In genomic region chr14:33806905-33807304, GRCh38 we compare ENCODE assay signal across 1 cellular context.
TF ChIP-seq lines count a peak whose summit lies in the region.

No MANE protein-coding gene starts in this region.

TF ChIP-seq in K562, 482 proteins besides CTCF, POLR2A, EP300 and RAD21 (continued from another document):
- TF ChIP-seq, protein P1, sequence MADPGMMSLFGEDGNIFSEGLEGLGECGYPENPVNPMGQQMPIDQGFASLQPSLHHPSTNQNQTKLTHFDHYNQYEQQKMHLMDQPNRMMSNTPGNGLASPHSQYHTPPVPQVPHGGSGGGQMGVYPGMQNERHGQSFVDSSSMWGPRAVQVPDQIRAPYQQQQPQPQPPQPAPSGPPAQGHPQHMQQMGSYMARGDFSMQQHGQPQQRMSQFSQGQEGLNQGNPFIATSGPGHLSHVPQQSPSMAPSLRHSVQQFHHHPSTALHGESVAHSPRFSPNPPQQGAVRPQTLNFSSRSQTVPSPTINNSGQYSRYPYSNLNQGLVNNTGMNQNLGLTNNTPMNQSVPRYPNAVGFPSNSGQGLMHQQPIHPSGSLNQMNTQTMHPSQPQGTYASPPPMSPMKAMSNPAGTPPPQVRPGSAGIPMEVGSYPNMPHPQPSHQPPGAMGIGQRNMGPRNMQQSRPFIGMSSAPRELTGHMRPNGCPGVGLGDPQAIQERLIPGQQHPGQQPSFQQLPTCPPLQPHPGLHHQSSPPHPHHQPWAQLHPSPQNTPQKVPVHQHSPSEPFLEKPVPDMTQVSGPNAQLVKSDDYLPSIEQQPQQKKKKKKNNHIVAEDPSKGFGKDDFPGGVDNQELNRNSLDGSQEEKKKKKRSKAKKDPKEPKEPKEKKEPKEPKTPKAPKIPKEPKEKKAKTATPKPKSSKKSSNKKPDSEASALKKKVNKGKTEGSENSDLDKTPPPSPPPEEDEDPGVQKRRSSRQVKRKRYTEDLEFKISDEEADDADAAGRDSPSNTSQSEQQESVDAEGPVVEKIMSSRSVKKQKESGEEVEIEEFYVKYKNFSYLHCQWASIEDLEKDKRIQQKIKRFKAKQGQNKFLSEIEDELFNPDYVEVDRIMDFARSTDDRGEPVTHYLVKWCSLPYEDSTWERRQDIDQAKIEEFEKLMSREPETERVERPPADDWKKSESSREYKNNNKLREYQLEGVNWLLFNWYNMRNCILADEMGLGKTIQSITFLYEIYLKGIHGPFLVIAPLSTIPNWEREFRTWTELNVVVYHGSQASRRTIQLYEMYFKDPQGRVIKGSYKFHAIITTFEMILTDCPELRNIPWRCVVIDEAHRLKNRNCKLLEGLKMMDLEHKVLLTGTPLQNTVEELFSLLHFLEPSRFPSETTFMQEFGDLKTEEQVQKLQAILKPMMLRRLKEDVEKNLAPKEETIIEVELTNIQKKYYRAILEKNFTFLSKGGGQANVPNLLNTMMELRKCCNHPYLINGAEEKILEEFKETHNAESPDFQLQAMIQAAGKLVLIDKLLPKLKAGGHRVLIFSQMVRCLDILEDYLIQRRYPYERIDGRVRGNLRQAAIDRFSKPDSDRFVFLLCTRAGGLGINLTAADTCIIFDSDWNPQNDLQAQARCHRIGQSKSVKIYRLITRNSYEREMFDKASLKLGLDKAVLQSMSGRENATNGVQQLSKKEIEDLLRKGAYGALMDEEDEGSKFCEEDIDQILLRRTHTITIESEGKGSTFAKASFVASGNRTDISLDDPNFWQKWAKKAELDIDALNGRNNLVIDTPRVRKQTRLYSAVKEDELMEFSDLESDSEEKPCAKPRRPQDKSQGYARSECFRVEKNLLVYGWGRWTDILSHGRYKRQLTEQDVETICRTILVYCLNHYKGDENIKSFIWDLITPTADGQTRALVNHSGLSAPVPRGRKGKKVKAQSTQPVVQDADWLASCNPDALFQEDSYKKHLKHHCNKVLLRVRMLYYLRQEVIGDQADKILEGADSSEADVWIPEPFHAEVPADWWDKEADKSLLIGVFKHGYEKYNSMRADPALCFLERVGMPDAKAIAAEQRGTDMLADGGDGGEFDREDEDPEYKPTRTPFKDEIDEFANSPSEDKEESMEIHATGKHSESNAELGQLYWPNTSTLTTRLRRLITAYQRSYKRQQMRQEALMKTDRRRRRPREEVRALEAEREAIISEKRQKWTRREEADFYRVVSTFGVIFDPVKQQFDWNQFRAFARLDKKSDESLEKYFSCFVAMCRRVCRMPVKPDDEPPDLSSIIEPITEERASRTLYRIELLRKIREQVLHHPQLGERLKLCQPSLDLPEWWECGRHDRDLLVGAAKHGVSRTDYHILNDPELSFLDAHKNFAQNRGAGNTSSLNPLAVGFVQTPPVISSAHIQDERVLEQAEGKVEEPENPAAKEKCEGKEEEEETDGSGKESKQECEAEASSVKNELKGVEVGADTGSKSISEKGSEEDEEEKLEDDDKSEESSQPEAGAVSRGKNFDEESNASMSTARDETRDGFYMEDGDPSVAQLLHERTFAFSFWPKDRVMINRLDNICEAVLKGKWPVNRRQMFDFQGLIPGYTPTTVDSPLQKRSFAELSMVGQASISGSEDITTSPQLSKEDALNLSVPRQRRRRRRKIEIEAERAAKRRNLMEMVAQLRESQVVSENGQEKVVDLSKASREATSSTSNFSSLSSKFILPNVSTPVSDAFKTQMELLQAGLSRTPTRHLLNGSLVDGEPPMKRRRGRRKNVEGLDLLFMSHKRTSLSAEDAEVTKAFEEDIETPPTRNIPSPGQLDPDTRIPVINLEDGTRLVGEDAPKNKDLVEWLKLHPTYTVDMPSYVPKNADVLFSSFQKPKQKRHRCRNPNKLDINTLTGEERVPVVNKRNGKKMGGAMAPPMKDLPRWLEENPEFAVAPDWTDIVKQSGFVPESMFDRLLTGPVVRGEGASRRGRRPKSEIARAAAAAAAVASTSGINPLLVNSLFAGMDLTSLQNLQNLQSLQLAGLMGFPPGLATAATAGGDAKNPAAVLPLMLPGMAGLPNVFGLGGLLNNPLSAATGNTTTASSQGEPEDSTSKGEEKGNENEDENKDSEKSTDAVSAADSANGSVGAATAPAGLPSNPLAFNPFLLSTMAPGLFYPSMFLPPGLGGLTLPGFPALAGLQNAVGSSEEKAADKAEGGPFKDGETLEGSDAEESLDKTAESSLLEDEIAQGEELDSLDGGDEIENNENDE (IDR thresholded peaks at IDR 0.05; ENCODE audit: low read depth, low read length): no peak
- TF ChIP-seq ZNF311 (CRISPR knock-in tag; IDR thresholded peaks at IDR 0.05): no peak
- TF ChIP-seq ZNF274 (IDR thresholded peaks at IDR 0.05; ENCODE audit: borderline replicate concordance, low read depth, low read length): no peak
- TF ChIP-seq THRAP3 (IDR thresholded peaks at IDR 0.05; ENCODE audit: borderline replicate concordance): no peak
- TF ChIP-seq DIDO1 (tag; IDR thresholded peaks at IDR 0.05; ENCODE audit: low read depth): no peak
- TF ChIP-seq ELF2 (CRISPR knock-in tag; IDR thresholded peaks at IDR 0.05): no peak
